In genomic region chr3:39990532-39990931, GRCh38 we compare ENCODE assay signal across 9 cellular contexts.
DNase-seq lines count a peak whose midpoint lies in the region; ATAC-seq, FAIRE-seq and TF ChIP-seq lines count a peak whose summit lies in the region.
"Had no signal": no experiment of that assay in that cellular context is flagged by ENCODE, and none has a peak within 500 bp of the region (broad histone marks: within the 10 kb centered on the region; RNA-seq: fewer than 3 reads in every experiment).

No MANE protein-coding gene starts in this region.

- no peak overlapping the region for H3K4me3 Mint-ChIP-seq in WTC11

- ATAC-seq in WTC11 = peak; percentile 71
- no peak for ATAC-seq in HG02981 (IDR thresholded peaks at IDR 0.05; ENCODE audit: unreplicated experiment)

- H3K79me2 ChIP-seq in keratinocyte (ENCODE audit: control insufficient read depth, insufficient read depth, low read length) = no peaks in the 10 kb centered on the region

- H3K9me1 ChIP-seq in keratinocyte (ENCODE audit: control insufficient read depth, extremely low read depth, insufficient read depth, low read length) = no peaks in the 10 kb centered on the region

- H3K9me3 ChIP-seq in keratinocyte (ENCODE audit: control insufficient read depth, low read depth, low read length) = no peaks in the 10 kb centered on the region

- H3K36me3 Mint-ChIP-seq in WTC11 = peaks cover 51% of the 10 kb centered on the region

- no peak overlapping the region for H2AFZ ChIP-seq in keratinocyte (ENCODE audit: control insufficient read depth, low read length)

- CTCF ChIA-PET in WTC11 (lab: Charles Lee) = interaction anchor here (0.6 to 1.7 kb wide), 10 partner anchors 79 to 905 kb away, joined by 3 to 23 read pairs (median 4); no protein-coding TSS in a partner anchor

- DNase-seq in stimulated activated CD4-positive, alpha-beta T cell treated with anti-CD3 and anti-CD28 coated beads, Interleukin-2, amount 100 ng/mL, for 48 hours = peak; percentile 11 to 16
- no peak for DNase-seq in stimulated activated CD4-positive, alpha-beta T cell treated with anti-CD3 and anti-CD28 coated beads, Interleukin-4, amount 100 ng/mL, for 1 hour
- DNase-seq in WTC11 (ENCODE audit: low spot score) (peak; percentile 50), keratinocyte (ENCODE audit: low read depth, low spot score) (peak; percentile 5), GOT3 (lab: John Stamatoyannopoulos, UW) (no peak)
- DNase-seq in stimulated activated naive CD4-positive, alpha-beta T cell (lab: John Stamatoyannopoulos, UW) = no peak

- no peaks in the 10 kb centered on the region for H4K20me1 ChIP-seq in keratinocyte (ENCODE audit: control insufficient read depth, extremely low read depth, insufficient read depth, low read length)

- H3K9ac ChIP-seq in keratinocyte (ENCODE audit: control insufficient read depth, extremely low read depth, insufficient read depth, low read length) = no peak overlapping the region

- H3K9me3 Mint-ChIP-seq in WTC11 = peaks cover 81% of the 10 kb centered on the region

- FAIRE-seq in keratinocyte (lab: Jason Lieb, UNC) = peak; percentile 17

- peaks cover 15% of the 10 kb centered on the region for H3K27me3 Mint-ChIP-seq in WTC11 (ENCODE audit: low read depth)

- H3K27ac ChIP-seq in keratinocyte (ENCODE audit: control insufficient read depth, insufficient read depth, low read length) = no peak overlapping the region

- H3K27ac Mint-ChIP-seq in WTC11 = no peak overlapping the region

- no peak overlapping the region for H3K4me2 ChIP-seq in keratinocyte (ENCODE audit: control insufficient read depth, extremely low read depth, insufficient read depth, low read depth, low read length)

- POLR2A ChIA-PET in WTC11 (lab: Charles Lee) = no interaction called here

- TF ChIP-seq CTCF in LNCAP (IDR thresholded peaks at IDR 0.05) = peak; percentile 77
- peak; percentile 56 for TF ChIP-seq CTCF in WTC11 (IDR thresholded peaks at IDR 0.05)
- TF ChIP-seq CTCF in keratinocyte (optimal IDR thresholded peaks at IDR 0.05 in 1 of 3, IDR thresholded peaks at IDR 0.05 in 1 of 3, conservative IDR thresholded peaks at IDR 0.05 in 1 of 3; ENCODE audit: extremely low read depth in 1 of 3, insufficient read depth in 2 of 3, low read length in 3 of 3) = peak; percentile 46 to 73 (median 59)

- H3K4me1 Mint-ChIP-seq in WTC11 = no peaks in the 10 kb centered on the region

- H3K36me3 ChIP-seq in keratinocyte (ENCODE audit: control insufficient read depth in 2 of 2, extremely low read depth in 1 of 2, insufficient read depth in 2 of 2, low read length in 2 of 2) = no peaks in the 10 kb centered on the region

- dilution Hi-C loops in keratinocyte (cut with MboI; ENCODE audit: extremely low pct_ligation_motif_present, low sequenced_read_pairs) = no loop called here

- no peak overlapping the region for H3K4me3 ChIP-seq in keratinocyte (ENCODE audit: control insufficient read depth in 2 of 3, extremely low read depth in 1 of 3, insufficient read depth in 2 of 3, low read depth in 1 of 3, low read length in 3 of 3)
- H3K4me3 ChIP-seq: lung had no signal

- H3K4me1 ChIP-seq in keratinocyte (ENCODE audit: control insufficient read depth, extremely low read depth, insufficient read depth, low read length) = no peaks in the 10 kb centered on the region

- no peaks in the 10 kb centered on the region for H3K27me3 ChIP-seq in keratinocyte (ENCODE audit: control insufficient read depth, extremely low read depth, insufficient read depth, low read length)

TF ChIP-seq in WTC11, 78 proteins besides CTCF, POLR2A, EP300 and RAD21:
- no peak for TF ChIP-seq KAT7 (CRISPR knock-in tag; IDR thresholded peaks at IDR 0.05; ENCODE audit: borderline replicate concordance)
- TF ChIP-seq, protein P1, sequence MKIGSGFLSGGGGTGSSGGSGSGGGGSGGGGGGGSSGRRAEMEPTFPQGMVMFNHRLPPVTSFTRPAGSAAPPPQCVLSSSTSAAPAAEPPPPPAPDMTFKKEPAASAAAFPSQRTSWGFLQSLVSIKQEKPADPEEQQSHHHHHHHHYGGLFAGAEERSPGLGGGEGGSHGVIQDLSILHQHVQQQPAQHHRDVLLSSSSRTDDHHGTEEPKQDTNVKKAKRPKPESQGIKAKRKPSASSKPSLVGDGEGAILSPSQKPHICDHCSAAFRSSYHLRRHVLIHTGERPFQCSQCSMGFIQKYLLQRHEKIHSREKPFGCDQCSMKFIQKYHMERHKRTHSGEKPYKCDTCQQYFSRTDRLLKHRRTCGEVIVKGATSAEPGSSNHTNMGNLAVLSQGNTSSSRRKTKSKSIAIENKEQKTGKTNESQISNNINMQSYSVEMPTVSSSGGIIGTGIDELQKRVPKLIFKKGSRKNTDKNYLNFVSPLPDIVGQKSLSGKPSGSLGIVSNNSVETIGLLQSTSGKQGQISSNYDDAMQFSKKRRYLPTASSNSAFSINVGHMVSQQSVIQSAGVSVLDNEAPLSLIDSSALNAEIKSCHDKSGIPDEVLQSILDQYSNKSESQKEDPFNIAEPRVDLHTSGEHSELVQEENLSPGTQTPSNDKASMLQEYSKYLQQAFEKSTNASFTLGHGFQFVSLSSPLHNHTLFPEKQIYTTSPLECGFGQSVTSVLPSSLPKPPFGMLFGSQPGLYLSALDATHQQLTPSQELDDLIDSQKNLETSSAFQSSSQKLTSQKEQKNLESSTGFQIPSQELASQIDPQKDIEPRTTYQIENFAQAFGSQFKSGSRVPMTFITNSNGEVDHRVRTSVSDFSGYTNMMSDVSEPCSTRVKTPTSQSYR (CRISPR knock-in tag; IDR thresholded peaks at IDR 0.05) = no peak
- TF ChIP-seq, protein P2, sequence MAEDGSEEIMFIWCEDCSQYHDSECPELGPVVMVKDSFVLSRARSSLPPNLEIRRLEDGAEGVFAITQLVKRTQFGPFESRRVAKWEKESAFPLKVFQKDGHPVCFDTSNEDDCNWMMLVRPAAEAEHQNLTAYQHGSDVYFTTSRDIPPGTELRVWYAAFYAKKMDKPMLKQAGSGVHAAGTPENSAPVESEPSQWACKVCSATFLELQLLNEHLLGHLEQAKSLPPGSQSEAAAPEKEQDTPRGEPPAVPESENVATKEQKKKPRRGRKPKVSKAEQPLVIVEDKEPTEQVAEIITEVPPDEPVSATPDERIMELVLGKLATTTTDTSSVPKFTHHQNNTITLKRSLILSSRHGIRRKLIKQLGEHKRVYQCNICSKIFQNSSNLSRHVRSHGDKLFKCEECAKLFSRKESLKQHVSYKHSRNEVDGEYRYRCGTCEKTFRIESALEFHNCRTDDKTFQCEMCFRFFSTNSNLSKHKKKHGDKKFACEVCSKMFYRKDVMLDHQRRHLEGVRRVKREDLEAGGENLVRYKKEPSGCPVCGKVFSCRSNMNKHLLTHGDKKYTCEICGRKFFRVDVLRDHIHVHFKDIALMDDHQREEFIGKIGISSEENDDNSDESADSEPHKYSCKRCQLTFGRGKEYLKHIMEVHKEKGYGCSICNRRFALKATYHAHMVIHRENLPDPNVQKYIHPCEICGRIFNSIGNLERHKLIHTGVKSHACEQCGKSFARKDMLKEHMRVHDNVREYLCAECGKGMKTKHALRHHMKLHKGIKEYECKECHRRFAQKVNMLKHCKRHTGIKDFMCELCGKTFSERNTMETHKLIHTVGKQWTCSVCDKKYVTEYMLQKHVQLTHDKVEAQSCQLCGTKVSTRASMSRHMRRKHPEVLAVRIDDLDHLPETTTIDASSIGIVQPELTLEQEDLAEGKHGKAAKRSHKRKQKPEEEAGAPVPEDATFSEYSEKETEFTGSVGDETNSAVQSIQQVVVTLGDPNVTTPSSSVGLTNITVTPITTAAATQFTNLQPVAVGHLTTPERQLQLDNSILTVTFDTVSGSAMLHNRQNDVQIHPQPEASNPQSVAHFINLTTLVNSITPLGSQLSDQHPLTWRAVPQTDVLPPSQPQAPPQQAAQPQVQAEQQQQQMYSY (CRISPR knock-in tag; IDR thresholded peaks at IDR 0.05) = no peak
- TF ChIP-seq ZNF396 (CRISPR knock-in tag; IDR thresholded peaks at IDR 0.05; ENCODE audit: borderline replicate concordance) = no peak
- no peak for TF ChIP-seq ZNF416 (CRISPR knock-in tag; IDR thresholded peaks at IDR 0.05)
- TF ChIP-seq USF2 (CRISPR knock-in tag; IDR thresholded peaks at IDR 0.05) = no peak
- TF ChIP-seq NFATC4 (CRISPR knock-in tag; IDR thresholded peaks at IDR 0.05) = no peak
- no peak for TF ChIP-seq ETV6 (CRISPR knock-in tag; IDR thresholded peaks at IDR 0.05)
- TF ChIP-seq RORB (CRISPR knock-in tag; IDR thresholded peaks at IDR 0.05) = no peak
- TF ChIP-seq RELA (CRISPR knock-in tag; IDR thresholded peaks at IDR 0.05; ENCODE audit: borderline replicate concordance) = no peak
TF ChIP-seq in WTC11: peak in this region for 0.

Comparison
In these comparisons a context has a peak if more than half of its experiments do, and no peak if none do; other contexts are left out.
1. DNase-seq: peak in stimulated activated CD4-positive, alpha-beta T cell treated with anti-CD3 and anti-CD28 coated beads, Interleukin-2, amount 100 ng/mL, for 48 hours (2 of 2), WTC11 (single experiment) and keratinocyte (single experiment); none in stimulated activated CD4-positive, alpha-beta T cell treated with anti-CD3 and anti-CD28 coated beads, Interleukin-4, amount 100 ng/mL, for 1 hour (single experiment), GOT3 (single experiment) and stimulated activated naive CD4-positive, alpha-beta T cell (0 of 6).
2. Peak in every context shown above with its lines, with median percentiles within 50 percentile points of each other: CTCF ChIP-seq.